Comparison of ENCODE assay signal across 22 cellular contexts in genomic region chrX:38189431-38190128, GRCh38. TPM values are rescaled to one million over a fixed set of nuclear protein-coding genes. Genes with fewer than 3 reads are reported as not detected.
"Had no signal": no experiment of that assay in that cellular context is flagged by ENCODE, and none has a peak within 500 bp of the region (broad histone marks: within the 10 kb centered on the region; RNA-seq: fewer than 3 reads in every experiment).

No MANE protein-coding gene starts in this region.

- H3K4me1 ChIP-seq: foreskin keratinocyte, lower lobe of right lung, pancreas, tibial artery, upper lobe of left lung, vagina had no signal

- H3K27me3 Mint-ChIP-seq: progenitor cell of endocrine pancreas; stimulated activated naive CD8-positive, alpha-beta T cell treated with anti-CD3 and anti-CD28 coated beads, Interleukin-15, Interleukin-2, amounts not matched to agents 100 ng/mL and 50 ng/mL, for 24 hours had no signal

- DNase-seq: effector memory CD8-positive, alpha-beta T cell; foreskin keratinocyte; kidney; left cardiac atrium; left ventricle myocardium inferior; lower lobe of right lung; mesenchymal stem cell; midbrain; occipital lobe; pancreas; right cardiac atrium; stimulated activated CD4-positive, alpha-beta T cell treated with anti-CD3 and anti-CD28 coated beads, Interleukin-4, amount 100 ng/mL, for 1 hour; stimulated activated CD8-positive, alpha-beta memory T cell treated with anti-CD3 and anti-CD28 coated beads, Interleukin-4, amount 100 ng/mL, for 48 hours; tibial artery; upper lobe of left lung had no signal

- H3K36me3 Mint-ChIP-seq: natural killer cell treated with Interleukin-12 subunit alpha and Interleukin-12 subunit beta and Interleukin-15 and Interleukin-18, amount 100 ng/mL, for 72 hours; stimulated activated effector memory CD8-positive, alpha-beta T cell treated with anti-CD3 and anti-CD28 coated beads, Interleukin-12 subunit alpha, Interleukin-12 subunit beta, amount 100 ng/mL, for 72 hours had no signal

- FAIRE-seq: kidney, pancreas had no signal

- H3K36me3 ChIP-seq: left ventricle myocardium inferior, lower lobe of right lung, pancreas, tibial artery, upper lobe of left lung, vagina had no signal

- H3K4me3 Mint-ChIP-seq: dendritic cell treated with granulocyte-macrophage colony-stimulating factor and Interleukin-4, amounts not matched to agents 40 ng/mL and 50 ng/mL, for 4 days; effector memory CD8-positive, alpha-beta T cell; natural killer cell treated with Interleukin-12 subunit alpha and Interleukin-12 subunit beta and Interleukin-15 and Interleukin-18, amount 100 ng/mL, for 72 hours; stimulated activated effector memory CD8-positive, alpha-beta T cell treated with anti-CD3 and anti-CD28 coated beads, Interleukin-12 subunit alpha, Interleukin-12 subunit beta, amount 100 ng/mL, for 72 hours; stimulated activated naive CD8-positive, alpha-beta T cell treated with anti-CD3 and anti-CD28 coated beads, Interleukin-15, Interleukin-2, amounts not matched to agents 100 ng/mL and 50 ng/mL, for 24 hours had no signal

- H3K27me3 ChIP-seq: foreskin keratinocyte, pancreas, tibial artery, upper lobe of left lung, vagina had no signal

- H3K4me1 Mint-ChIP-seq: stimulated activated effector memory CD8-positive, alpha-beta T cell treated with anti-CD3 and anti-CD28 coated beads, Interleukin-12 subunit alpha, Interleukin-12 subunit beta, amount 100 ng/mL, for 72 hours had no signal

- H3K4me3 ChIP-seq: left ventricle myocardium inferior, lower lobe of right lung, pancreas, smooth muscle cell, tibial artery, upper lobe of left lung, vagina had no signal

- H3K4me2 ChIP-seq: smooth muscle cell had no signal

- H3K9me3 Mint-ChIP-seq: dendritic cell treated with granulocyte-macrophage colony-stimulating factor and Interleukin-4, amounts not matched to agents 40 ng/mL and 50 ng/mL, for 4 days; effector memory CD8-positive, alpha-beta T cell; natural killer cell treated with Interleukin-12 subunit alpha and Interleukin-12 subunit beta and Interleukin-15 and Interleukin-18, amount 100 ng/mL, for 72 hours; stimulated activated effector memory CD8-positive, alpha-beta T cell treated with anti-CD3 and anti-CD28 coated beads, Interleukin-12 subunit alpha, Interleukin-12 subunit beta, amount 100 ng/mL, for 72 hours; stimulated activated naive CD8-positive, alpha-beta T cell treated with anti-CD3 and anti-CD28 coated beads, Interleukin-15, Interleukin-2, amounts not matched to agents 100 ng/mL and 50 ng/mL, for 24 hours had no signal

- H3K9me3 ChIP-seq: left ventricle myocardium inferior, lower lobe of right lung, pancreas, upper lobe of left lung, vagina had no signal

- H3K27ac Mint-ChIP-seq: dendritic cell treated with granulocyte-macrophage colony-stimulating factor and Interleukin-4, amounts not matched to agents 40 ng/mL and 50 ng/mL, for 4 days; effector memory CD8-positive, alpha-beta T cell; natural killer cell treated with Interleukin-12 subunit alpha and Interleukin-12 subunit beta and Interleukin-15 and Interleukin-18, amount 100 ng/mL, for 72 hours; progenitor cell of endocrine pancreas; stimulated activated effector memory CD8-positive, alpha-beta T cell treated with anti-CD3 and anti-CD28 coated beads, Interleukin-12 subunit alpha, Interleukin-12 subunit beta, amount 100 ng/mL, for 72 hours; stimulated activated naive CD8-positive, alpha-beta T cell treated with anti-CD3 and anti-CD28 coated beads, Interleukin-15, Interleukin-2, amounts not matched to agents 100 ng/mL and 50 ng/mL, for 24 hours had no signal

- H3K27ac ChIP-seq: foreskin keratinocyte, left ventricle myocardium inferior, lower lobe of right lung, pancreas, tibial artery, upper lobe of left lung, vagina had no signal

- ATAC-seq: effector memory CD8-positive, alpha-beta T cell; foreskin keratinocyte; left cardiac atrium; lower lobe of right lung; natural killer cell treated with Interleukin-12 subunit alpha and Interleukin-12 subunit beta and Interleukin-15 and Interleukin-18, amount 100 ng/mL, for 72 hours; pancreas; right cardiac atrium; stimulated activated effector memory CD8-positive, alpha-beta T cell treated with anti-CD3 and anti-CD28 coated beads, Interleukin-12 subunit alpha, Interleukin-12 subunit beta, amount 100 ng/mL, for 72 hours had no signal

RNA-seq across cellular contexts. Expression of gene SRPX, which starts 31.1 kb away (rescaled TPM):
- total RNA-seq: natural killer cell treated with Interleukin-12 subunit alpha and Interleukin-12 subunit beta and Interleukin-15 and Interleukin-18, amount 100 ng/mL, for 72 hours had no signal
